Comparison of ENCODE assay signal across 1 cellular context in genomic region chr12:6336079-6336858, GRCh38.
A peak's percentile ranks its signal among the peaks of the same experiment; 100 is the strongest.
TF ChIP-seq lines count a peak whose summit lies in the region.

No MANE protein-coding gene starts in this region.

TF ChIP-seq in HEK293, 187 proteins besides CTCF, POLR2A, EP300 and RAD21 (continued from another document and continues in another):
- TF ChIP-seq PBX3 (CRISPR knock-in tag; IDR thresholded peaks at IDR 0.05) (no peak), PRDM6 (tag by site-specific recombination; IDR thresholded peaks at IDR 0.05) (no peak), ZNF112 (tag by site-specific recombination; IDR thresholded peaks at IDR 0.05) (no peak), ZNF549 (tag by site-specific recombination; IDR thresholded peaks at IDR 0.05) (no peak), MEIS1 (CRISPR knock-in tag; IDR thresholded peaks at IDR 0.05; ENCODE audit: borderline replicate concordance) (no peak), ZNF701 (tag by site-specific recombination; IDR thresholded peaks at IDR 0.05) (peak; percentile 20; the same call in 1 of the 2 replicates), ZNF423 (tag by site-specific recombination; IDR thresholded peaks at IDR 0.05) (0 out of 2 replicates have a peak, but pooled peaks have one; percentile 14), ZNF2 (tag by site-specific recombination; IDR thresholded peaks at IDR 0.05) (0 out of 2 replicates have a peak, but pooled peaks have one; percentile 17), GLI4 (tag by site-specific recombination; IDR thresholded peaks at IDR 0.05) (no peak), ZNF558 (tag by site-specific recombination; IDR thresholded peaks at IDR 0.05) (peak; percentile 41; the same call in 1 of the 2 replicates), KLF17 (tag by site-specific recombination; IDR thresholded peaks at IDR 0.05) (peak; percentile 82), ZBTB20 (tag by site-specific recombination; IDR thresholded peaks at IDR 0.05) (peak; percentile 58; the same call in 1 of the 2 replicates), ZBTB48 (tag by site-specific recombination; IDR thresholded peaks at IDR 0.05) (peak; percentile 99), ZNF488 (tag by site-specific recombination; IDR thresholded peaks at IDR 0.05) (no peak), PRDM4 (tag by site-specific recombination; IDR thresholded peaks at IDR 0.05) (no peak), ZNF621 (tag by site-specific recombination; IDR thresholded peaks at IDR 0.05) (no peak), ZBTB44 (tag by site-specific recombination; IDR thresholded peaks at IDR 0.05) (0 out of 2 replicates have a peak, but pooled peaks have one; percentile 50), BCL11A (tag by site-specific recombination; IDR thresholded peaks at IDR 0.05; ENCODE audit: low read depth) (peak; percentile 56; the same call in 1 of the 2 replicates), KLF7 (tag by site-specific recombination; IDR thresholded peaks at IDR 0.05; ENCODE audit: borderline replicate concordance) (peak; percentile 81), ZNF138 (tag by site-specific recombination; IDR thresholded peaks at IDR 0.05; ENCODE audit: borderline replicate concordance) (no peak), ZNF221 (tag by site-specific recombination; IDR thresholded peaks at IDR 0.05; ENCODE audit: borderline replicate concordance) (no peak), ZNF521 (tag by site-specific recombination; IDR thresholded peaks at IDR 0.05) (no peak), HIC1 (tag by site-specific recombination; IDR thresholded peaks at IDR 0.05) (peak; percentile 98), ZBTB26 (tag by site-specific recombination; optimal IDR thresholded peaks at IDR 0.05) (peak; percentile 21), ZNF362 (tag by site-specific recombination; IDR thresholded peaks at IDR 0.05) (no peak), ZNF664 (tag by site-specific recombination; IDR thresholded peaks at IDR 0.05) (no peak), ZNF529 (tag by site-specific recombination; IDR thresholded peaks at IDR 0.05; ENCODE audit: insufficient replicate concordance) (no peak), BCL11B (tag by site-specific recombination; IDR thresholded peaks at IDR 0.05; ENCODE audit: low read depth) (no peak), ZNF624 (tag by site-specific recombination; IDR thresholded peaks at IDR 0.05) (no peak), MYNN (tag by site-specific recombination; IDR thresholded peaks at IDR 0.05; ENCODE audit: borderline replicate concordance) (no peak), ZNF302 (tag by site-specific recombination; IDR thresholded peaks at IDR 0.05; ENCODE audit: low read depth) (no peak), ZNF76 (tag by site-specific recombination; IDR thresholded peaks at IDR 0.05; ENCODE audit: borderline replicate concordance, low read depth) (peak; percentile 64), ZNF776 (tag by site-specific recombination; IDR thresholded peaks at IDR 0.05; ENCODE audit: borderline replicate concordance) (no peak), ZNF514 (tag by site-specific recombination; IDR thresholded peaks at IDR 0.05) (no peak), ZNF23 (tag by site-specific recombination; IDR thresholded peaks at IDR 0.05; ENCODE audit: borderline replicate concordance) (no peak), ZNF174 (tag by site-specific recombination; IDR thresholded peaks at IDR 0.05) (no peak), ZNF660 (tag by site-specific recombination; IDR thresholded peaks at IDR 0.05) (peak; percentile 90), ZNF341 (tag by site-specific recombination; IDR thresholded peaks at IDR 0.05; ENCODE audit: low read depth) (peak; percentile 93), ZNF398 (tag by site-specific recombination; IDR thresholded peaks at IDR 0.05) (peak; percentile 99), ZBTB10 (tag by site-specific recombination; IDR thresholded peaks at IDR 0.05) (peak; percentile 73)
